ENCODE assay signal across 28 cellular contexts in the genomic region with DNA sequence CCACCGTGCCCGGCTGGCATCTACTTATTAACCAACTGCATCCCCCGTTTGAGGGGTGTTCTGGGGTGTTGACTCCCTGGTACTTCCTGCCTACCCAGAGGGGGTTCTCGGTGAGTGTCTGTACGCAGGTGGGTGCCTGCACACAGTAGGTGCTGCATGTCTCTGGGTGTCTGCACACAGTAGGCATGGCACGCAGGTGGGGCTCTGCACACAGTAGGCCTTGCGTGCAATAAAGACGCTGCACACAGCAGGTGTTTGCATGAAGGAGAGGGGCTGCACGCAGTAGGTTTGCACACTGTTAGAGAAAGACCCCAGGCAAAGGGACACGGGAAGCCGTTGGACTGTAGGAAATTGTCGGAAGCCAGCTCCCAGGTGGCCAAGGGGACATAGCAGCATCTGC. TPM values are rescaled to one million over a fixed set of nuclear protein-coding genes. Genes with fewer than 3 reads are reported as not detected.
A peak's percentile ranks its signal among the peaks of the same experiment; 100 is the strongest.
DNase-seq lines count a peak whose midpoint lies in the region; ATAC-seq and TF ChIP-seq lines count a peak whose summit lies in the region.
"Had no signal": no experiment of that assay in that cellular context is flagged by ENCODE, and none has a peak within 500 bp of the region (broad histone marks: within the 10 kb centered on the region; RNA-seq: fewer than 3 reads in every experiment).

No MANE protein-coding gene starts in this region.

- H2BK5ac ChIP-seq in trophoblast cell (ENCODE audit: low read depth, low read length, poor library complexity): no peak overlapping the region

- no peak overlapping the region for H2BK120ac ChIP-seq in trophoblast cell (ENCODE audit: insufficient read depth, low read length, poor library complexity)

- no peak overlapping the region for H2AFZ ChIP-seq in Karpas-422 (ENCODE audit: low read length)
- H2AFZ ChIP-seq in trophoblast cell (ENCODE audit: insufficient read depth, low read length, poor library complexity): no peak overlapping the region

- peaks cover 9% of the 10 kb centered on the region for H3K9me3 Mint-ChIP-seq in endothelial cell (ENCODE audit: unreplicated experiment)
- peaks cover 9% of the 10 kb centered on the region for H3K9me3 Mint-ChIP-seq in activated CD4-positive, alpha-beta T cell treated with anti-CD3 and anti-CD28 coated beads, Interleukin-2, amount 10 ng/mL, durations not matched to agents 7 days and 5 days

- TF ChIP-seq POLR2A in GM18505 (IDR thresholded peaks at IDR 0.05; ENCODE audit: borderline replicate concordance, extremely low read depth, insufficient read depth, insufficient read length): no peak

- WGBS in trophoblast cell (ENCODE audit: extremely low coverage, insufficient coverage, insufficient read length): no CpG with 5 or more reads among the region's 12 CpGs
- 92% methylated on average over 12 of the region's 12 CpGs for WGBS in right cardiac atrium

- peak overlapping the region; percentile 7; the same call in 1 of the 2 replicates for H3K4me2 ChIP-seq in DOHH2 (ENCODE audit: low read length)
- H3K4me2 ChIP-seq in Karpas-422 (ENCODE audit: low read depth, low read length, poor library complexity, severe bottlenecking): no peak overlapping the region
- H3K4me2 ChIP-seq in trophoblast cell (ENCODE audit: low read length): no peak overlapping the region
- H3K4me2 ChIP-seq: A549 had no signal

- H3K9me3 ChIP-seq in DOHH2 (ENCODE audit: control insufficient read depth, insufficient read depth, low read length) (peaks cover 23% of the 10 kb centered on the region), Karpas-422 (ENCODE audit: low read length) (no peaks in the 10 kb centered on the region), trophoblast cell (ENCODE audit: insufficient read depth, low read depth, low read length) (peaks cover 21% of the 10 kb centered on the region), right cardiac atrium (ENCODE audit: control insufficient read depth, low read length) (no peaks in the 10 kb centered on the region)
- H3K9me3 ChIP-seq: A549, SJCRH30 had no signal

- intact Hi-C loops in right cardiac atrium (cut with DNase I): no loop called here

- H3K79me2 ChIP-seq in DOHH2 (ENCODE audit: control insufficient read depth, low read length) (no peaks in the 10 kb centered on the region), Karpas-422 (ENCODE audit: low read length) (no peaks in the 10 kb centered on the region), trophoblast cell (ENCODE audit: control insufficient read depth, insufficient read depth, low read length, poor library complexity) (no peaks in the 10 kb centered on the region)

- no peak for ATAC-seq in GM18505 (IDR thresholded peaks at IDR 0.05; ENCODE audit: unreplicated experiment)
- ATAC-seq in right cardiac atrium: no peak
- ATAC-seq: PC-3, Right ventricle myocardium inferior, T-cell had no signal

- no peak overlapping the region for H3K18ac ChIP-seq in trophoblast cell (ENCODE audit: low read length)

- no peak overlapping the region for H3K14ac ChIP-seq in trophoblast cell (ENCODE audit: low read length)

- CTCF ChIA-PET in activated CD4-positive, alpha-beta T cell treated with anti-CD3 and anti-CD28 coated beads, Interleukin-2, amount 10 ng/mL, durations not matched to agents 7 days and 5 days (lab: Charles Lee): no interaction called here

- no peak overlapping the region for H4K8ac ChIP-seq in trophoblast cell (ENCODE audit: low read depth, low read length)

- no peak for TF ChIP-seq CTCF in DOHH2 (IDR thresholded peaks at IDR 0.05; ENCODE audit: low read depth, low read length, poor library complexity, severe bottlenecking)
- TF ChIP-seq CTCF in endothelial cell (IDR thresholded peaks at IDR 0.05; ENCODE audit: unreplicated experiment): no peak

- H3K4me3 ChIP-seq in DOHH2 (ENCODE audit: low read length) (peak overlapping the region; percentile 23; the same call in 1 of the 2 replicates), Karpas-422 (ENCODE audit: low read length) (no peak overlapping the region), trophoblast cell (ENCODE audit: low read depth, low read length) (peak overlapping the region; percentile 38), right cardiac atrium (ENCODE audit: low read length) (no peak overlapping the region)
- H3K4me3 ChIP-seq: A549, SJCRH30 had no signal

- H3K27me3 ChIP-seq in DOHH2 (ENCODE audit: control insufficient read depth, low read length): no peaks in the 10 kb centered on the region
- peaks cover 4% of the 10 kb centered on the region; the same call in 1 of the 2 replicates for H3K27me3 ChIP-seq in Karpas-422 (ENCODE audit: low read length)
- H3K27me3 ChIP-seq in trophoblast cell (ENCODE audit: insufficient read depth, low read length): no peaks in the 10 kb centered on the region
- no peaks in the 10 kb centered on the region for H3K27me3 ChIP-seq in right cardiac atrium (ENCODE audit: control insufficient read depth, insufficient read depth)
- H3K27me3 ChIP-seq: SJCRH30 had no signal

- POLR2A ChIA-PET in activated CD4-positive, alpha-beta T cell treated with anti-CD3 and anti-CD28 coated beads, Interleukin-2, amount 10 ng/mL, durations not matched to agents 7 days and 5 days (lab: Charles Lee): interaction anchor here (0.6 kb wide), 1 partner anchor 203 kb away, joined by 5 read pairs; no protein-coding TSS in a partner anchor

- H3K4ac ChIP-seq in trophoblast cell (ENCODE audit: low read depth, low read length): no peak overlapping the region

- H3K4me1 ChIP-seq in DOHH2 (ENCODE audit: control insufficient read depth, low read length): peaks cover 84% of the 10 kb centered on the region
- H3K4me1 ChIP-seq in Karpas-422 (ENCODE audit: low read length): peaks cover 47% of the 10 kb centered on the region
- H3K4me1 ChIP-seq in trophoblast cell (ENCODE audit: control insufficient read depth in 1 of 2, insufficient read depth in 2 of 2, low read length in 2 of 2): peaks cover 12 to 21% of the 10 kb centered on the region in 2 experiments
- peaks cover 5% of the 10 kb centered on the region for H3K4me1 ChIP-seq in right cardiac atrium (ENCODE audit: control insufficient read depth, insufficient read depth, low read length)

- peaks cover 3% of the 10 kb centered on the region for H3K4me1 Mint-ChIP-seq in endothelial cell (ENCODE audit: unreplicated experiment)
- H3K4me1 Mint-ChIP-seq in activated CD4-positive, alpha-beta T cell treated with anti-CD3 and anti-CD28 coated beads, Interleukin-2, amount 10 ng/mL, durations not matched to agents 7 days and 5 days: peaks cover 21% of the 10 kb centered on the region

- H4K12ac ChIP-seq in trophoblast cell (ENCODE audit: low read depth, low read length): no peak overlapping the region

- H4K91ac ChIP-seq in trophoblast cell (ENCODE audit: low read depth, low read length): no peak overlapping the region

- H3F3A ChIP-seq in DOHH2 (ENCODE audit: control insufficient read depth, insufficient read depth): peaks cover 39% of the 10 kb centered on the region

- no peak overlapping the region for H2AK5ac ChIP-seq in trophoblast cell (ENCODE audit: low read length)

- no peaks in the 10 kb centered on the region for H3K9me2 ChIP-seq in DOHH2 (replicated peaks; ENCODE audit: control insufficient read depth, low read length)
- no peaks in the 10 kb centered on the region for H3K9me2 ChIP-seq in Karpas-422 (replicated peaks; ENCODE audit: insufficient read depth, low read length)

- H3K27ac Mint-ChIP-seq in endothelial cell (ENCODE audit: unreplicated experiment): peak overlapping the region; percentile 18
- no peak overlapping the region for H3K27ac Mint-ChIP-seq in activated CD4-positive, alpha-beta T cell treated with anti-CD3 and anti-CD28 coated beads, Interleukin-2, amount 10 ng/mL, durations not matched to agents 7 days and 5 days
- H3K27ac Mint-ChIP-seq: T-cell had no signal

- no peaks in the 10 kb centered on the region for H3K36me3 ChIP-seq in DOHH2 (ENCODE audit: control insufficient read depth, low read length)
- no peaks in the 10 kb centered on the region for H3K36me3 ChIP-seq in Karpas-422 (ENCODE audit: insufficient read depth, low read length)
- peaks cover 0 to 3% of the 10 kb centered on the region in 2 experiments for H3K36me3 ChIP-seq in trophoblast cell (ENCODE audit: control insufficient read depth in 1 of 2, insufficient read depth in 2 of 2, low read length in 2 of 2)
- H3K36me3 ChIP-seq: SJCRH30 had no signal

- H3K23ac ChIP-seq in trophoblast cell (ENCODE audit: low read length): no peak overlapping the region

- H3K27ac ChIP-seq in DOHH2 (ENCODE audit: low read depth, low read length): peak overlapping the region; percentile 96
- no peak overlapping the region for H3K27ac ChIP-seq in Karpas-422 (ENCODE audit: low read length)
- no peak overlapping the region for H3K27ac ChIP-seq in trophoblast cell (ENCODE audit: low read depth, low read length)
- no peak overlapping the region for H3K27ac ChIP-seq in right cardiac atrium (ENCODE audit: low read length)
- H3K27ac ChIP-seq: HL-60, SJCRH30 had no signal

- peaks cover 4% of the 10 kb centered on the region for H3K36me3 Mint-ChIP-seq in endothelial cell (ENCODE audit: low read depth, unreplicated experiment)
- peaks cover 4% of the 10 kb centered on the region for H3K36me3 Mint-ChIP-seq in activated CD4-positive, alpha-beta T cell treated with anti-CD3 and anti-CD28 coated beads, Interleukin-2, amount 10 ng/mL, durations not matched to agents 7 days and 5 days (ENCODE audit: low read depth)
- H3K36me3 Mint-ChIP-seq: T-cell had no signal

- no peak overlapping the region for H2BK12ac ChIP-seq in trophoblast cell (ENCODE audit: low read length)

- H3K9ac ChIP-seq in Karpas-422 (ENCODE audit: low read length): no peak overlapping the region
- H3K9ac ChIP-seq in trophoblast cell (ENCODE audit: low read length): no peak overlapping the region

- no peak overlapping the region for H3K4me3 Mint-ChIP-seq in endothelial cell (ENCODE audit: unreplicated experiment)
- no peak overlapping the region for H3K4me3 Mint-ChIP-seq in activated CD4-positive, alpha-beta T cell treated with anti-CD3 and anti-CD28 coated beads, Interleukin-2, amount 10 ng/mL, durations not matched to agents 7 days and 5 days

- peaks cover 19% of the 10 kb centered on the region for H3K79me1 ChIP-seq in trophoblast cell (ENCODE audit: low read length)

- peaks cover 11% of the 10 kb centered on the region for H3K27me3 Mint-ChIP-seq in endothelial cell (ENCODE audit: unreplicated experiment)
- H3K27me3 Mint-ChIP-seq in activated CD4-positive, alpha-beta T cell treated with anti-CD3 and anti-CD28 coated beads, Interleukin-2, amount 10 ng/mL, durations not matched to agents 7 days and 5 days: peaks cover 36% of the 10 kb centered on the region

- no peaks in the 10 kb centered on the region for H4K20me1 ChIP-seq in DOHH2 (ENCODE audit: control insufficient read depth, insufficient read depth, low read depth, low read length)
- H4K20me1 ChIP-seq in Karpas-422 (ENCODE audit: insufficient read depth, low read depth, low read length): no peaks in the 10 kb centered on the region

- DNase-seq in Karpas-422 (peak; percentile 27), endothelial cell (ENCODE audit: low spot score) (no peak), trophoblast cell (no peak), right cardiac atrium (no peak)
- no peak for DNase-seq in activated CD4-positive, alpha-beta T cell treated with anti-CD3 and anti-CD28 coated beads, Interleukin-2, amount 10 ng/mL, durations not matched to agents 7 days and 5 days
- DNase-seq: AML-193; C1 segment of cervical spinal cord; CD4-positive, alpha-beta memory T cell; COR-L47; DMS79; Kasumi-1; NCI-H1092 treated with DMSO at 0.1 percent for 48 hours; NCI-H1436; NCI-H187; NCI-H2081 treated with DMSO at 0.1 percent for 48 hours; NCI-H2171 treated with DMSO at 0.1 percent for 48 hours; NCI-H345; NCI-H524 treated with DMSO at 0.1 percent for 48 hours; NCI-H82; NK-92 treated with Interleukin-12 subunit alpha and Interleukin-12 subunit beta, amount 100 ng/mL, for 24 hours; PC-3; SJCRH30; T-cell had no signal

RNA-seq across cellular contexts. Expression of a gene that starts 11.2 kb away (rescaled TPM):
- total RNA-seq in Karpas-422 (2014; rRNA removed; shearing (Covaris generic); ENCODE audit: low replicate concordance): 8.6 and 11.0 TPM in 2 replicates
- total RNA-seq in endothelial cell (ENCODE audit: unreplicated experiment) (1.2 TPM), right cardiac atrium (100 to 1,000 TPM in 2 of 4 donors, 10 to 100 TPM in 2; 52.4 to 205 (median 78.9) TPM)
- 89.4 and 93.2 TPM in 2 replicates for polyA plus RNA-seq in trophoblast cell (2013)
- total RNA-seq in activated CD4-positive, alpha-beta T cell treated with anti-CD3 and anti-CD28 coated beads, Interleukin-2, amount 10 ng/mL, durations not matched to agents 7 days and 5 days: 10 to 100 TPM; 31.2 to 39.2 TPM
- 195 TPM for polyA plus RNA-seq in right cardiac atrium

RNA-seq across cellular contexts. Expression of a gene that starts 30.3 kb away (rescaled TPM):
- total RNA-seq in Karpas-422 (2014; rRNA removed; shearing (Covaris generic); ENCODE audit: low replicate concordance): 20.8 and 80.2 TPM in 2 replicates
- total RNA-seq in endothelial cell (ENCODE audit: unreplicated experiment) (49.6 TPM), right cardiac atrium (10 to 100 TPM in 3 of 4 donors, 1 to 10 TPM in 1; 9.6 to 21.6 (median 14.9) TPM)
- 103 and 105 TPM in 2 replicates for polyA plus RNA-seq in trophoblast cell (2013)
- 100 to 1,000 TPM; 101 to 113 TPM for total RNA-seq in activated CD4-positive, alpha-beta T cell treated with anti-CD3 and anti-CD28 coated beads, Interleukin-2, amount 10 ng/mL, durations not matched to agents 7 days and 5 days
- 12.1 TPM for polyA plus RNA-seq in right cardiac atrium

RNA-seq across cellular contexts. Expression of a gene that starts 59.7 kb away (rescaled TPM):
- total RNA-seq in Karpas-422 (2014; rRNA removed; shearing (Covaris generic); ENCODE audit: low replicate concordance): 49.3 and 66.5 TPM in 2 replicates
- total RNA-seq in endothelial cell (ENCODE audit: unreplicated experiment) (117 TPM), right cardiac atrium (10 to 100 TPM; 73.9 to 91.2 (median 81.2) TPM)
- polyA plus RNA-seq in trophoblast cell (2013): 79.5 and 82.1 TPM in 2 replicates
- 10 to 100 TPM; 49.0 to 66.4 TPM for total RNA-seq in activated CD4-positive, alpha-beta T cell treated with anti-CD3 and anti-CD28 coated beads, Interleukin-2, amount 10 ng/mL, durations not matched to agents 7 days and 5 days
- polyA plus RNA-seq in right cardiac atrium: 69.6 TPM

Comparison
In these comparisons a context has a peak if more than half of its experiments do, and no peak if none do; other contexts are left out.
1. H3K4me3 ChIP-seq: peak in DOHH2 (single experiment) and trophoblast cell (single experiment); none in Karpas-422 (single experiment) and right cardiac atrium (single experiment).